ENCODE assay signal across 25 cellular contexts in genomic region chr16:81081007-81081406, GRCh38. TPM values are rescaled to one million over a fixed set of nuclear protein-coding genes. Genes with fewer than 3 reads are reported as not detected.
"Had no signal": no experiment of that assay in that cellular context is flagged by ENCODE, and none has a peak within 500 bp of the region (broad histone marks: within the 10 kb centered on the region; RNA-seq: fewer than 3 reads in every experiment).

No MANE protein-coding gene starts in this region.

- H3K4me3 ChIP-seq: colonic mucosa, esophagus squamous epithelium, gastrocnemius medialis, heart right ventricle, left lung, lower lobe of right lung, mucosa of descending colon had no signal

- FAIRE-seq: endometrium, islet of Langerhans, keratinocyte had no signal

- H3K27me3 ChIP-seq: colonic mucosa, esophagus squamous epithelium, gastrocnemius medialis, heart right ventricle, left lung had no signal

- H3K36me3 ChIP-seq: colonic mucosa had no signal

- DNase-seq: colonic mucosa; cortex of kidney; effector CD8-positive, alpha-beta T cell; effector memory CD8-positive, alpha-beta T cell; endodermal cell; erythroblast; esophagus squamous epithelium; foreskin fibroblast; foreskin melanocyte; gastrocnemius medialis; glutamatergic neuron; head of caudate nucleus; heart right ventricle; left cardiac atrium; left lung; left ventricle myocardium superior; lower lobe of right lung; mesenchymal stem cell; mucosa of descending colon; naive B cell had no signal

- H3K9me3 ChIP-seq: colonic mucosa, esophagus squamous epithelium, gastrocnemius medialis, heart right ventricle, left lung, lower lobe of right lung, mucosa of descending colon had no signal

- H3K4me1 ChIP-seq: colonic mucosa had no signal

- H3K27ac ChIP-seq: colonic mucosa, epithelial cell of prostate, esophagus squamous epithelium, gastrocnemius medialis, heart right ventricle, left lung, lower lobe of right lung had no signal

- ATAC-seq: effector memory CD8-positive, alpha-beta T cell; esophagus mucosa; gastrocnemius medialis; heart right ventricle; left cardiac atrium; left lung; left ventricle myocardium superior; lower lobe of right lung; mucosa of descending colon had no signal

RNA-seq across cellular contexts. Expression of gene C16orf46, which starts 4.0 kb away (rescaled TPM):
- total RNA-seq: esophagus mucosa, lower lobe of right lung had no signal
